In the genomic region with DNA sequence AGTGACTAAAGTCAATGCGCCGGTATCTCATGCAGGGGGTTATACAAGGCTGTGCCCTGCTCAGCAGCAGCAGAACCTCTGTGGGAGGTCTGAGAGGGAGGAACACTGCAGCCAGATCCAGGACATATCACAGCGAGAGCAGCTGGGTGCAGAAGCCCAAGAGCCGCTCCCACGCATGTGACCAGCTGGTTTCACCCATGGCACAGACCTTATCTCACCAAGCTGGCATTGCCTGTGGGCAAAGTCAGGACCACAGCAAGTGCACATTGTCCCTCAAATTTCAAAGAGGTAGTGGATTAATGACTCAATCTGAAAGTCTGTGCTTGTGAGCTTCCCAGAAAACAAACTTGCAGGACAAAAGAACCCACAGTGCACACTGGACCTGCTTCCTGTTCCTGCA, we compare ENCODE assay signal across 1 cellular context.
TF ChIP-seq lines count a peak whose summit lies in the region.

No MANE protein-coding gene starts in this region.

TF ChIP-seq in H1, 55 proteins besides CTCF, POLR2A, EP300 and RAD21:
- TF ChIP-seq MAX (IDR thresholded peaks at IDR 0.05) (no peak), SIX5 (IDR thresholded peaks at IDR 0.05; ENCODE audit: low read depth, low read length) (no peak), ZNF274 (IDR thresholded peaks at IDR 0.05; ENCODE audit: borderline replicate concordance, extremely low read depth, low read length) (no peak), RNF2 (IDR thresholded peaks at IDR 0.05; ENCODE audit: borderline replicate concordance, low read depth, low read length, missing control alignments, poor library complexity, severe bottlenecking) (no peak), RFX5 (IDR thresholded peaks at IDR 0.05; ENCODE audit: borderline replicate concordance, low read depth, low read length) (no peak), SP1 (IDR thresholded peaks at IDR 0.05; ENCODE audit: low read depth, low read length) (no peak), EGR1 (IDR thresholded peaks at IDR 0.05; ENCODE audit: borderline replicate concordance, low read depth, low read length) (no peak), SRF (IDR thresholded peaks at IDR 0.05; ENCODE audit: low read depth, low read length) (no peak), EZH2 (IDR thresholded peaks at IDR 0.05; ENCODE audit: low read depth, low read length, severe bottlenecking) (no peak), SP4 (IDR thresholded peaks at IDR 0.05; ENCODE audit: low read length) (no peak), RBBP5 (IDR thresholded peaks at IDR 0.05; ENCODE audit: borderline replicate concordance, low read depth, low read length) (no peak), SP2 (IDR thresholded peaks at IDR 0.05; ENCODE audit: low read length) (no peak), BRCA1 (IDR thresholded peaks at IDR 0.05; ENCODE audit: low read depth, low read length) (no peak), HDAC2 (IDR thresholded peaks at IDR 0.05; ENCODE audit: borderline replicate concordance in 1 of 2, low read depth in 2 of 2, low read length in 2 of 2) (no peak)
- TF ChIP-seq, protein P1, sequence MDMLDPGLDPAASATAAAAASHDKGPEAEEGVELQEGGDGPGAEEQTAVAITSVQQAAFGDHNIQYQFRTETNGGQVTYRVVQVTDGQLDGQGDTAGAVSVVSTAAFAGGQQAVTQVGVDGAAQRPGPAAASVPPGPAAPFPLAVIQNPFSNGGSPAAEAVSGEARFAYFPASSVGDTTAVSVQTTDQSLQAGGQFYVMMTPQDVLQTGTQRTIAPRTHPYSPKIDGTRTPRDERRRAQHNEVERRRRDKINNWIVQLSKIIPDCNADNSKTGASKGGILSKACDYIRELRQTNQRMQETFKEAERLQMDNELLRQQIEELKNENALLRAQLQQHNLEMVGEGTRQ (IDR thresholded peaks at IDR 0.05; ENCODE audit: low read length): no peak
